In the genomic region with DNA sequence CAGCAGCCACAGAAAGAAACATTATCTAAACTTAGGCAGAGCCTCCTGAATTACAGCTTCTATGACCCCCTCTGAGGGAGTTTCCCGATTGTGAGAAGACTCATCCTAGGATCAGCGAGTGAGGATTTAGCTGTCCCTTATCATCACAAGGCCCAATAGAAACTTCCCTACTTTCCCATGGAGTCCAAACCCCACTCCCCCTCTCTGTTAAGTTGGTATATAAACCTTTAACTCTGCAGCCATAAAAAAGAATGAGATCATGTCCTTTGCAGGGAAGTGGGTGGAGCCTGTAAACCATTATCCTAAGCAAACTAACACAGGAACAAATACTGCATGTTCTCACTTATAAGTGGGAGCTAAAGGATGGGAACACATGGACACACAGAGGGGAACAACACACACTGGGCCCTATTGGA, we compare ENCODE assay signal across 18 cellular contexts.
DNase-seq lines count a peak whose midpoint lies in the region; ATAC-seq, FAIRE-seq and TF ChIP-seq lines count a peak whose summit lies in the region.
"Had no signal": no experiment of that assay in that cellular context is flagged by ENCODE, and none has a peak within 500 bp of the region (broad histone marks: within the 10 kb centered on the region; RNA-seq: fewer than 3 reads in every experiment).

No MANE protein-coding gene starts in this region.

- no peak overlapping the region for H3K27ac ChIP-seq in testis
- H3K27ac ChIP-seq: prostate gland, SJSA1, VCaP had no signal

- no peak for ATAC-seq in HG03432 (IDR thresholded peaks at IDR 0.05; ENCODE audit: unreplicated experiment)
- ATAC-seq: activated CD8-positive, alpha-beta memory T cell treated with anti-CD3 and anti-CD28 coated beads, Interleukin-2, amount 10 ng/mL, durations not matched to agents 7 days and 5 days had no signal

- H3K36me3 ChIP-seq in testis (ENCODE audit: low read depth, missing control alignments): no peaks in the 10 kb centered on the region
- H3K36me3 ChIP-seq: prostate gland, SJSA1 had no signal

- H3K4me3 ChIP-seq in testis: no peak overlapping the region
- H3K4me3 ChIP-seq: prostate gland, SJSA1 had no signal

- TF ChIP-seq CTCF in testis (IDR thresholded peaks at IDR 0.05): no peak

- H3K27me3 ChIP-seq in testis: no peaks in the 10 kb centered on the region
- H3K27me3 ChIP-seq: SJSA1 had no signal

- no peaks in the 10 kb centered on the region for H3K4me1 ChIP-seq in testis
- H3K4me1 ChIP-seq: prostate gland, SJSA1 had no signal

- peak; percentile 31 for FAIRE-seq in RCC 7860 (lab: Jason Lieb, UNC)

- no peaks in the 10 kb centered on the region for H3K9me3 ChIP-seq in testis
- H3K9me3 ChIP-seq: prostate gland, SJSA1 had no signal

- WGBS in testis, 2 donors: 50 to 69% methylated on average over 2 of the region's 2 CpGs

- TF ChIP-seq POLR2A in testis (IDR thresholded peaks at IDR 0.05): no peak

- in situ Hi-C loops in ACHN (cut with HindIII; ENCODE audit: low pct_ligation_motif_present, low pct_unique_long_range_greater_than_20kb, low sequenced_read_pairs): no loop called here

- intact Hi-C loops in testis (cut with DNase I; ENCODE audit: low total_unique reads): no loop called here

- peak; percentile 18 for DNase-seq in ACHN
- DNase-seq in HCEC 1CT: peak; percentile 17
- peak; percentile 74 for DNase-seq in RCC 7860 (ENCODE audit: low spot score)
- DNase-seq in islet precursor cell: peak; percentile 69
- no peak for DNase-seq in testis
- no peak for DNase-seq in hepatic stellate cell (ENCODE audit: low spot score)
- DNase-seq in C1 segment of cervical spinal cord (lab: John Stamatoyannopoulos, UW): no peak
- DNase-seq: activated CD8-positive, alpha-beta memory T cell treated with anti-CD3 and anti-CD28 coated beads, Interleukin-2, amount 10 ng/mL, durations not matched to agents 7 days and 5 days; cerebellar nuclear complex; DMS79; H7; NCI-H146; NCI-H82; stimulated activated naive CD4-positive, alpha-beta T cell had no signal

Comparison
In these comparisons a context has a peak if more than half of its experiments do, and no peak if none do; other contexts are left out.
1. DNase-seq: peak in ACHN (single experiment), HCEC 1CT (single experiment), RCC 7860 (single experiment) and islet precursor cell (single experiment); none in testis (single experiment), hepatic stellate cell (single experiment) and C1 segment of cervical spinal cord (0 of 14).